Comparison of ENCODE assay signal across 1 cellular context in the genomic region with DNA sequence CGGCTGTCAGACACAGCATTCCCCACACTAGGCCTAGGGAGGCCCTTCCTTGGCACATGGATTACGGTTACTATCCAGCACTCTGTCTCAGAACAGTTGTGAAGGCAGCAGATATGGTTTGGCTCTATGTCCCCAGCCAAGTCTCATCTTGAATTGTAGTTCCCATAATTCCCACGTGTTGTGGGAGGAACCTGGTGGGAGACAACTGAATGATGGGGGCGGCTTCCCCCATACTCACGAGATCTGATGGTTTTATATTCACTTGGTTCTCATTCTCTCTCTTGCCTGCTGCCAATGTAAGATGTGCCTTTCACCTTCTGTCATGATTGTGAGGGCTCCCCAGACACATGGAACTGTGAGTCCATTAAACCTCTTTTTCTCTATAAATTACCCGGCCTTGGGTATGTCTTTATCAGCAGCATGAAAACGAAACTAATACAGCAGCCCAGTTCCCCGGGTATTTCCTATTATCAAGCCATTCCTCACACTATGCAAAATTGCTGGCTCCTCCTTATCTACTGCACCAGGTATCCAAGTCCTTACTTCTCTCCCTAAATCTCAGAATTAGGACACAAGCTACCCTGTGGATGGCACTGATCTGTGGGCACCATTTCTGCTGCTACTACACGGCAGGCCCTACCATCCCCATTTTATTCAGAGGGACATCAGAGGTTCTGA.
TF ChIP-seq lines count a peak whose summit lies in the region.

No MANE protein-coding gene starts in this region.

TF ChIP-seq in HEK293, 187 proteins besides CTCF, POLR2A, EP300 and RAD21 (continued from another document):
- TF ChIP-seq TSHZ1 (tag by site-specific recombination; IDR thresholded peaks at IDR 0.05; ENCODE audit: borderline replicate concordance) (no peak), ZBTB20 (tag by site-specific recombination; IDR thresholded peaks at IDR 0.05) (no peak), ZNF24 (tag by site-specific recombination; IDR thresholded peaks at IDR 0.05) (no peak), ZFHX2 (tag by site-specific recombination; conservative IDR thresholded peaks at IDR 0.05) (peak; percentile 71), ZBTB1 (tag by site-specific recombination; IDR thresholded peaks at IDR 0.05) (no peak)
